Comparison of ENCODE assay signal across 8 cellular contexts in the genomic region with DNA sequence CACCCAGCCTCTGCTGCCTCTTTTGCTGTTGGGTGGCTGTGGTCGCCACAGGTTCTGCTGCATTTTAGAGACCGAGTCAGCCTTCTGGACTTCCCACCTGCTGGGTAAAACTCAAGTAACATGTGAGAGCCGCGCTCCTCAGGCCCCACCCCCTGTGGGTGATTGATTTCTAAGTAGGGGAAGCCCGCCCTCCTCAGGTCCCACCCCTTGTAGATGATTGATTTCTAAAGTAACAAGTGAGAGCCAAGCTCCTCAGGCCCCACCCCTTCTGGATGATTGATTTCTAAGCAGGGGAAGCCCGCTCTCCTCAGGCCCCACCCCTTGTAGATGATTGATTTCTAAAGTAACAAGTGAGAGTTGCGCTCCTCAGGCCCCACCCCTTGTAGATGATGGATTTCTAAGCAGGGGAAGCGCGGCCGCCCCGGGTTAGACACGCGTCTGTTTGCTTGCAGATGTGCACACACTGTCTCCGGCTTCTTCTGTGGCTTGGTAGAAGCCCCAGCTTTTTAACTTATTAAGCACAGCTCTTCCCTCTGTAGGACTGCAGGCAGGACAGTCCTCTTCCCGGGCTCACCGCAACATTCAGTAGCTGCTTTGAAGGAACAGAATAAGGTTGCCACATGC.
DNase-seq lines count a peak whose midpoint lies in the region; ATAC-seq and TF ChIP-seq lines count a peak whose summit lies in the region.

No MANE protein-coding gene starts in this region.

- no peaks in the 10 kb centered on the region for H3K27me3 ChIP-seq in SU-DHL-6 (ENCODE audit: low read length)
- H3K27me3 ChIP-seq in adipocyte (replicated peaks; ENCODE audit: control insufficient read depth, insufficient read depth, low read length), result no peaks in the 10 kb centered on the region
- H3K27me3 ChIP-seq in upper lobe of right lung, result no peaks in the 10 kb centered on the region

- H3K4me2 ChIP-seq in SU-DHL-6 (ENCODE audit: low read depth, low read length, poor library complexity, severe bottlenecking), result peak overlapping the region; percentile 80

- DNase-seq in GM10248 (ENCODE audit: extremely low spot score) (peak; percentile 92), NCI-H1092 treated with DMSO at 0.1 percent for 48 hours (lab: John Stamatoyannopoulos, UW) (peak; percentile 92), adipocyte (ENCODE audit: low read depth) (peak; percentile 97), left cardiac atrium (peak; percentile 96), posterior vena cava (ENCODE audit: low spot score) (peak; percentile 95), upper lobe of right lung (peak; percentile 86)

- H3K4me3 ChIP-seq in SU-DHL-6 (ENCODE audit: insufficient read depth, low read length, poor library complexity, severe bottlenecking) (peak overlapping the region; percentile 45), adipocyte (ENCODE audit: low read length) (peak overlapping the region; percentile 70), upper lobe of right lung (peak overlapping the region; percentile 43)

- no peaks in the 10 kb centered on the region for H3K9me2 ChIP-seq in SU-DHL-6 (replicated peaks; ENCODE audit: insufficient read depth, low read length)

- intact Hi-C loops in left cardiac atrium (cut with DNase I), result no loop called here
- intact Hi-C loops in posterior vena cava (cut with DNase I), result no loop called here
- intact Hi-C loops in upper lobe of right lung (cut with DNase I), result no loop called here

- no peaks in the 10 kb centered on the region for H3K79me2 ChIP-seq in SU-DHL-6 (ENCODE audit: insufficient read depth, low read length)

- H3K9ac ChIP-seq in SU-DHL-6 (ENCODE audit: low read length) (peak overlapping the region; percentile 52), adipocyte (ENCODE audit: low read length) (peak overlapping the region; percentile 53)

- H3K27ac ChIP-seq in SU-DHL-6 (ENCODE audit: low read depth, low read length) (no peak overlapping the region), upper lobe of right lung (no peak overlapping the region)

- H3F3A ChIP-seq in SU-DHL-6 (ENCODE audit: insufficient read depth), result no peaks in the 10 kb centered on the region

- H3K4me1 ChIP-seq in adipocyte (ENCODE audit: control insufficient read depth, insufficient read depth, low read length) (peaks cover 22% of the 10 kb centered on the region), upper lobe of right lung (peaks cover 23% of the 10 kb centered on the region)

- no peaks in the 10 kb centered on the region for H4K20me1 ChIP-seq in SU-DHL-6 (ENCODE audit: low read depth, low read length)

- ATAC-seq in HG02588 (IDR thresholded peaks at IDR 0.05; ENCODE audit: unreplicated experiment) (peak; percentile 95), left cardiac atrium (peak; percentile 98 to 100), upper lobe of right lung (peak; percentile 97)

- H3K36me3 ChIP-seq in SU-DHL-6 (ENCODE audit: low read length), result no peaks in the 10 kb centered on the region
- H3K36me3 ChIP-seq in adipocyte (ENCODE audit: control insufficient read depth, insufficient read depth, low read length, severe bottlenecking), result no peaks in the 10 kb centered on the region
- no peaks in the 10 kb centered on the region for H3K36me3 ChIP-seq in upper lobe of right lung

- TF ChIP-seq CTCF in GM10248 (IDR thresholded peaks at IDR 0.05; ENCODE audit: control extremely low read depth, extremely low read depth, low read depth, missing control alignments) (no peak), SU-DHL-6 (IDR thresholded peaks at IDR 0.05; ENCODE audit: insufficient read depth, low read length, poor library complexity, severe bottlenecking) (no peak), upper lobe of right lung (IDR thresholded peaks at IDR 0.05) (no peak)

- POLR2A ChIA-PET in GM10248 (lab: Yijun Ruan, JAX), result interaction anchor here (0.6 to 1.0 kb wide), 2 partner anchors 83 to 445 kb away, joined by 3 to 6 read pairs; a partner anchor contains a TSS

- CTCF ChIA-PET in GM10248 (lab: Yijun Ruan, JAX), result interaction anchor here (0.7 to 1.3 kb wide), 2 partner anchors 11 to 97 kb away, joined by 3 to 4 read pairs; a partner anchor contains a TSS

- peak overlapping the region; percentile 80 for H2AFZ ChIP-seq in SU-DHL-6 (ENCODE audit: low read depth, low read length, severe bottlenecking)

- H3K9me3 ChIP-seq in SU-DHL-6 (ENCODE audit: insufficient read depth, low read length) (no peaks in the 10 kb centered on the region), adipocyte (ENCODE audit: control insufficient read depth, low read length) (no peaks in the 10 kb centered on the region), upper lobe of right lung (no peaks in the 10 kb centered on the region)
